ENCODE assay signal across 7 cellular contexts in genomic region chr2:949894-950626, GRCh38. TPM values are rescaled to one million over a fixed set of nuclear protein-coding genes. Genes with fewer than 3 reads are reported as not detected.
DNase-seq lines count a peak whose midpoint lies in the region; ATAC-seq and TF ChIP-seq lines count a peak whose summit lies in the region.

No MANE protein-coding gene starts in this region.

- peak overlapping the region; percentile 44 for H3K4me3 ChIP-seq in WI38 (ENCODE audit: low read depth, low read length)
- peak overlapping the region; percentile 25 to 75 (median 49) for H3K4me3 ChIP-seq in spleen

- no peak for TF ChIP-seq CTCF in WI38 (IDR thresholded peaks at IDR 0.05; ENCODE audit: low read depth, low read length)
- TF ChIP-seq CTCF in spleen (IDR thresholded peaks at IDR 0.05 in 8 of 11, conservative IDR thresholded peaks at IDR 0.05 in 3 of 11): no peak

- CTCF ChIA-PET in HEK293T (lab: Yijun Ruan, JAX): no interaction called here

- H3K9me3 ChIP-seq in spleen: peaks cover 0 to 2% (median 0%) of the 10 kb centered on the region in 8 donors

- peak overlapping the region in 6 of 8 donors; percentile 16 to 67 (median 60) for H3K27ac ChIP-seq in spleen

- H3K36me3 ChIP-seq in spleen: no peaks in the 10 kb centered on the region

- TF ChIP-seq POLR2A in spleen (IDR thresholded peaks at IDR 0.05): no peak

- DNase-seq in HEK293T (ENCODE audit: extremely low spot score) (peak; percentile 32), left ventricle myocardium superior (no peak), spleen (peak; percentile 70), HPDE6-E6E7 (ENCODE audit: extremely low spot score) (no peak), kidney tubule cell (ENCODE audit: low spot score) (no peak), globus pallidus (ENCODE audit: low spot score) (no peak)

- POLR2A ChIA-PET in HEK293T (lab: Yijun Ruan, JAX): no interaction called here

- intact Hi-C loops in left ventricle myocardium superior (cut with micrococcal nuclease) (no loop called here), spleen (cut with DNase I; ENCODE audit: low total_unique reads) (no loop called here)

- peaks cover 4 to 77% (median 38%) of the 10 kb centered on the region in 7 donors for H3K27me3 ChIP-seq in spleen (replicated peaks in 1 of 7)

- H3K4me1 ChIP-seq in spleen: peaks cover 3 to 60% (median 33%) of the 10 kb centered on the region in 6 donors

- ATAC-seq in left ventricle myocardium superior: peak; percentile 34

- WGBS in spleen, 5 donors: 0 to 2% (median 1%) methylated on average over 33 to 60 of the region's 61 CpGs

TF ChIP-seq in HEK293T, 16 proteins besides CTCF, POLR2A, EP300 and RAD21:
- TF ChIP-seq BHLHE40 (IDR thresholded peaks at IDR 0.05; ENCODE audit: borderline replicate concordance): no peak
- TF ChIP-seq LEF1 (IDR thresholded peaks at IDR 0.05; ENCODE audit: borderline replicate concordance): no peak
- TF ChIP-seq ZNF384 (IDR thresholded peaks at IDR 0.05): no peak
- peak; percentile 54; the same call in 1 of the 2 replicates for TF ChIP-seq L3MBTL2 (conservative IDR thresholded peaks at IDR 0.05)
- TF ChIP-seq SUZ12 (IDR thresholded peaks at IDR 0.05): no peak
- no peak for TF ChIP-seq SP1 (IDR thresholded peaks at IDR 0.05)
- TF ChIP-seq ELF4 (IDR thresholded peaks at IDR 0.05): no peak
- TF ChIP-seq NFRKB (IDR thresholded peaks at IDR 0.05): no peak
- TF ChIP-seq PKNOX1 (IDR thresholded peaks at IDR 0.05): no peak

RNA-seq across cellular contexts. Expression of gene SNTG2, which starts 0.6 kb away (rescaled TPM):
- total RNA-seq in left ventricle myocardium superior (0.77 TPM), spleen (10 to 100 TPM; 12.8 to 59.4 (median 21.6) TPM)
- 10 to 100 TPM in 2 of 3 donors, 1 to 10 TPM in 1; 1.9 to 17.1 (median 12.7) TPM for polyA plus RNA-seq in spleen

Comparison
In these comparisons a context has a peak if more than half of its experiments do, and no peak if none do; other contexts are left out.
1. DNase-seq: peak in HEK293T (single experiment) and spleen (single experiment); none in left ventricle myocardium superior (single experiment), HPDE6-E6E7 (single experiment), kidney tubule cell (single experiment) and globus pallidus (single experiment).